In genomic region chr2:38485734-38486133, GRCh38 we compare ENCODE assay signal across 14 cellular contexts.
DNase-seq lines count a peak whose midpoint lies in the region; ATAC-seq, FAIRE-seq and TF ChIP-seq lines count a peak whose summit lies in the region.
"Had no signal": no experiment of that assay in that cellular context is flagged by ENCODE, and none has a peak within 500 bp of the region (broad histone marks: within the 10 kb centered on the region; RNA-seq: fewer than 3 reads in every experiment).

No MANE protein-coding gene starts in this region.

- TF ChIP-seq RAD21 in GM12878 (IDR thresholded peaks at IDR 0.05; ENCODE audit: insufficient read depth, low read depth, low read length): no peak

- H3K27ac Mint-ChIP-seq in activated CD8-positive, alpha-beta memory T cell treated with anti-CD3 and anti-CD28 coated beads, Interleukin-2, amount 10 ng/mL, durations not matched to agents 7 days and 5 days: no peak overlapping the region
- H3K27ac Mint-ChIP-seq: activated CD4-positive, alpha-beta memory T cell treated with anti-CD3 and anti-CD28 coated beads for 36 hours had no signal

- ATAC-seq in GM18499 (IDR thresholded peaks at IDR 0.05; ENCODE audit: insufficient read depth, unreplicated experiment): peak; percentile 94
- ATAC-seq in GM21526 (IDR thresholded peaks at IDR 0.05; ENCODE audit: low FRiP score, unreplicated experiment): peak; percentile 92
- peak; percentile 95 for ATAC-seq in HG03342 (IDR thresholded peaks at IDR 0.05; ENCODE audit: unreplicated experiment)
- ATAC-seq in GM12878: peak; percentile 99
- no peak for ATAC-seq in activated CD8-positive, alpha-beta memory T cell treated with anti-CD3 and anti-CD28 coated beads, Interleukin-2, amount 10 ng/mL, durations not matched to agents 7 days and 5 days

- POLR2A ChIA-PET in GM12878 (lab: Charles Lee): no interaction called here

- no TSS peak for BruUV-seq in GM12878 (replicated peaks; lab: Mats Ljungman, UMichigan)

- no peaks in the 10 kb centered on the region for H3K4me1 Mint-ChIP-seq in activated CD8-positive, alpha-beta memory T cell treated with anti-CD3 and anti-CD28 coated beads, Interleukin-2, amount 10 ng/mL, durations not matched to agents 7 days and 5 days

- SMC1A ChIA-PET in GM12878 (lab: Charles Lee; ENCODE audit: uncharacterized antibody, unreplicated experiment): interaction anchor here (1.1 to 1.4 kb wide), 3 partner anchors 15 to 23 kb away, joined by 3 to 5 read pairs (median 3); no protein-coding TSS in a partner anchor

- peak; percentile 54 for FAIRE-seq in GM12878 (lab: Jason Lieb, UNC)

- H3K9ac ChIP-seq in GM12878 (ENCODE audit: control insufficient read depth, insufficient read depth, low read length): no peak overlapping the region

- RAD21 ChIA-PET in GM12878 (lab: Charles Lee; ENCODE audit: unreplicated experiment): interaction anchor here (0.7 to 1.6 kb wide), 3 partner anchors 20 to 48 kb away, joined by 3 to 4 read pairs (median 3); no protein-coding TSS in a partner anchor

- DNase-seq in GM12878 (ENCODE audit: low read depth, low spot score) (peak; percentile 20), cardiac septum (ENCODE audit: low spot score) (no peak), HPDE6-E6E7 (ENCODE audit: extremely low spot score) (no peak), NCI-H2196 (lab: John Stamatoyannopoulos, UW; ENCODE audit: unreplicated experiment) (no peak)
- DNase-seq in activated CD8-positive, alpha-beta memory T cell treated with anti-CD3 and anti-CD28 coated beads, Interleukin-2, amount 10 ng/mL, durations not matched to agents 7 days and 5 days: no peak
- DNase-seq: activated CD4-positive, alpha-beta memory T cell treated with anti-CD3 and anti-CD28 coated beads for 36 hours; H7; left cardiac atrium; NCI-H1436 treated with DMSO at 0.1 percent for 48 hours; right cardiac atrium; SHP77 treated with DMSO at 0.1 percent for 48 hours had no signal

- H3K27ac ChIP-seq in GM12878 (ENCODE audit: control insufficient read depth, insufficient read depth): no peak overlapping the region

- CTCF ChIA-PET in GM12878 (lab: Yijun Ruan, JAX): interaction anchor here (1.9 kb wide), 1 partner anchor 23 kb away, joined by 5 read pairs; no protein-coding TSS in a partner anchor
- CTCF ChIA-PET in activated CD8-positive, alpha-beta memory T cell treated with anti-CD3 and anti-CD28 coated beads, Interleukin-2, amount 10 ng/mL, durations not matched to agents 7 days and 5 days (lab: Charles Lee): no interaction called here

- no peak for TF ChIP-seq POLR2A in GM12878 (IDR thresholded peaks at IDR 0.05; ENCODE audit: low read depth, low read length)

- no peak overlapping the region for H3K4me2 ChIP-seq in GM12878 (ENCODE audit: control insufficient read depth, insufficient read depth)

- no peak overlapping the region for H3K4me3 Mint-ChIP-seq in activated CD8-positive, alpha-beta memory T cell treated with anti-CD3 and anti-CD28 coated beads, Interleukin-2, amount 10 ng/mL, durations not matched to agents 7 days and 5 days
- H3K4me3 Mint-ChIP-seq: activated CD4-positive, alpha-beta memory T cell treated with anti-CD3 and anti-CD28 coated beads for 36 hours had no signal

- H3K36me3 ChIP-seq in GM12878 (ENCODE audit: control insufficient read depth in 2 of 2, insufficient read depth in 2 of 2, low read length in 1 of 2): no peaks in the 10 kb centered on the region

- peak in 2 of 3 experiments; percentile 26 to 36; a peak in 2 of 6 replicates for TF ChIP-seq CTCF in GM12878 (IDR thresholded peaks at IDR 0.05 in 2 of 3, conservative IDR thresholded peaks at IDR 0.05 in 1 of 3; ENCODE audit: control insufficient read depth in 2 of 3, extremely low read depth in 1 of 3, insufficient read depth in 1 of 3, low read depth in 3 of 3, low read length in 3 of 3)

- H3K27me3 ChIP-seq in GM12878 (replicated peaks in 1 of 2; ENCODE audit: control insufficient read depth in 2 of 2, insufficient read depth in 2 of 2, low read length in 1 of 2): no peaks in the 10 kb centered on the region

- peaks cover 1% of the 10 kb centered on the region for H3K9me3 Mint-ChIP-seq in activated CD8-positive, alpha-beta memory T cell treated with anti-CD3 and anti-CD28 coated beads, Interleukin-2, amount 10 ng/mL, durations not matched to agents 7 days and 5 days (ENCODE audit: low read depth)

- H3K36me3 Mint-ChIP-seq in activated CD8-positive, alpha-beta memory T cell treated with anti-CD3 and anti-CD28 coated beads, Interleukin-2, amount 10 ng/mL, durations not matched to agents 7 days and 5 days: no peaks in the 10 kb centered on the region

- no peaks in the 10 kb centered on the region for H3K79me2 ChIP-seq in GM12878 (ENCODE audit: control insufficient read depth, insufficient read depth, low read length)

- H3K9me3 ChIP-seq in GM12878 (replicated peaks; ENCODE audit: control insufficient read depth, insufficient read depth, low read length): peaks cover 2% of the 10 kb centered on the region

- no peaks in the 10 kb centered on the region for H3K27me3 Mint-ChIP-seq in activated CD8-positive, alpha-beta memory T cell treated with anti-CD3 and anti-CD28 coated beads, Interleukin-2, amount 10 ng/mL, durations not matched to agents 7 days and 5 days
- H3K27me3 Mint-ChIP-seq: activated CD4-positive, alpha-beta memory T cell treated with anti-CD3 and anti-CD28 coated beads for 36 hours had no signal

- H3K4me1 ChIP-seq in GM12878 (ENCODE audit: control insufficient read depth, insufficient read depth, low read length): peaks cover 7% of the 10 kb centered on the region; the same call in 1 of the 2 replicates

- H3K4me3 ChIP-seq in GM12878: no peak overlapping the region

- no peaks in the 10 kb centered on the region; the same call in 1 of the 2 replicates for H4K20me1 ChIP-seq in GM12878 (ENCODE audit: control insufficient read depth, insufficient read depth)

- no peak overlapping the region for H2AFZ ChIP-seq in GM12878 (ENCODE audit: control insufficient read depth, low read depth, low read length)

- intact Hi-C loops in GM12878 (cut with micrococcal nuclease; ENCODE audit: unreplicated experiment) (no loop called here), cardiac septum (cut with DNase I) (no loop called here)

- WGBS in GM12878 (ENCODE audit: insufficient coverage, insufficient replicate concordance, low lambda C conversion rate, missing lambda C conversion rate): 30% methylated on average over 3 of the region's 3 CpGs

- TF ChIP-seq EP300 in GM12878 (IDR thresholded peaks at IDR 0.05; ENCODE audit: borderline replicate concordance in 1 of 2, control insufficient read depth in 1 of 2, low read depth in 2 of 2, low read length in 2 of 2): no peak

- in situ Hi-C loops in GM12878 (cut with MboI): no loop called here

TF ChIP-seq in GM12878, 131 proteins besides CTCF, POLR2A, EP300 and RAD21 (continues in another document):
- TF ChIP-seq FOXM1 (IDR thresholded peaks at IDR 0.05; ENCODE audit: low read depth, low read length): no peak
- TF ChIP-seq ASH2L (IDR thresholded peaks at IDR 0.05; ENCODE audit: borderline replicate concordance, low read depth): no peak
- no peak for TF ChIP-seq HCFC1 (IDR thresholded peaks at IDR 0.05; ENCODE audit: low read length)
- TF ChIP-seq MTA3 (IDR thresholded peaks at IDR 0.05; ENCODE audit: borderline replicate concordance, low read length): no peak
- TF ChIP-seq SREBF1 (IDR thresholded peaks at IDR 0.05; ENCODE audit: low read length): no peak
- TF ChIP-seq JUNB (IDR thresholded peaks at IDR 0.05): peak; percentile 52
- TF ChIP-seq EGR1 (IDR thresholded peaks at IDR 0.05; ENCODE audit: borderline replicate concordance in 1 of 2, low read depth in 2 of 2, low read length in 2 of 2): no peak
- no peak for TF ChIP-seq HDAC6 (IDR thresholded peaks at IDR 0.05; ENCODE audit: unreplicated experiment)
- TF ChIP-seq CREB1 (IDR thresholded peaks at IDR 0.05; ENCODE audit: low read depth): 0 out of 2 replicates have a peak, but pooled peaks have one; percentile 12
- no peak for TF ChIP-seq REST (IDR thresholded peaks at IDR 0.05; ENCODE audit: low read depth, low read length)
- no peak for TF ChIP-seq DPF2 (IDR thresholded peaks at IDR 0.05)
- TF ChIP-seq HDGF (IDR thresholded peaks at IDR 0.05): no peak
- no peak for TF ChIP-seq CBX3 (IDR thresholded peaks at IDR 0.05; ENCODE audit: borderline replicate concordance, low read depth)
- TF ChIP-seq IRF4 (IDR thresholded peaks at IDR 0.05; ENCODE audit: low read depth, low read length): peak; percentile 65; the same call in 1 of the 2 replicates
- TF ChIP-seq KAT2A (conservative IDR thresholded peaks at IDR 0.05; ENCODE audit: control insufficient read depth, low read depth, low read length): no peak
- no peak for TF ChIP-seq SREBF2 (IDR thresholded peaks at IDR 0.05; ENCODE audit: low read length)
